1 cellular context compared by ENCODE assay signal in genomic region chr2:176088048-176088936, GRCh38.
TF ChIP-seq lines count a peak whose summit lies in the region.

No MANE protein-coding gene starts in this region.

TF ChIP-seq in HepG2, 621 proteins besides CTCF, POLR2A, EP300 and RAD21 (continued from another document and continues in another):
- TF ChIP-seq TMF1 (CRISPR knock-in tag; IDR thresholded peaks at IDR 0.05; ENCODE audit: low read depth), result 0 out of 2 replicates have a peak, but pooled peaks have one; percentile 60
- 0 out of 2 replicates have a peak, but pooled peaks have one; percentile 30 for TF ChIP-seq SP4 (CRISPR knock-in tag; IDR thresholded peaks at IDR 0.05)
- TF ChIP-seq RBM39 (IDR thresholded peaks at IDR 0.05; ENCODE audit: low read depth, low read length, poor library complexity, severe bottlenecking), result peak; percentile 30
- 0 out of 2 replicates have a peak, but pooled peaks have one; percentile 45 for TF ChIP-seq GATAD1 (CRISPR knock-in tag; IDR thresholded peaks at IDR 0.05)
- TF ChIP-seq NBN (conservative IDR thresholded peaks at IDR 0.05), result no peak
- TF ChIP-seq ZNF788 (CRISPR knock-in tag; IDR thresholded peaks at IDR 0.05; ENCODE audit: borderline replicate concordance), result peak; percentile 60
- TF ChIP-seq AHDC1 (CRISPR knock-in tag; IDR thresholded peaks at IDR 0.05; ENCODE audit: borderline replicate concordance), result no peak
- TF ChIP-seq RELA (CRISPR knock-in tag; IDR thresholded peaks at IDR 0.05), result no peak
- peak; percentile 79; the same call in 1 of the 2 replicates for TF ChIP-seq MAF1 (CRISPR knock-in tag; IDR thresholded peaks at IDR 0.05; ENCODE audit: borderline replicate concordance)
- 0 out of 2 replicates have a peak, but pooled peaks have one; percentile 49 for TF ChIP-seq ZNF292 (CRISPR knock-in tag; IDR thresholded peaks at IDR 0.05; ENCODE audit: borderline replicate concordance, low read depth)
- TF ChIP-seq, protein P1, sequence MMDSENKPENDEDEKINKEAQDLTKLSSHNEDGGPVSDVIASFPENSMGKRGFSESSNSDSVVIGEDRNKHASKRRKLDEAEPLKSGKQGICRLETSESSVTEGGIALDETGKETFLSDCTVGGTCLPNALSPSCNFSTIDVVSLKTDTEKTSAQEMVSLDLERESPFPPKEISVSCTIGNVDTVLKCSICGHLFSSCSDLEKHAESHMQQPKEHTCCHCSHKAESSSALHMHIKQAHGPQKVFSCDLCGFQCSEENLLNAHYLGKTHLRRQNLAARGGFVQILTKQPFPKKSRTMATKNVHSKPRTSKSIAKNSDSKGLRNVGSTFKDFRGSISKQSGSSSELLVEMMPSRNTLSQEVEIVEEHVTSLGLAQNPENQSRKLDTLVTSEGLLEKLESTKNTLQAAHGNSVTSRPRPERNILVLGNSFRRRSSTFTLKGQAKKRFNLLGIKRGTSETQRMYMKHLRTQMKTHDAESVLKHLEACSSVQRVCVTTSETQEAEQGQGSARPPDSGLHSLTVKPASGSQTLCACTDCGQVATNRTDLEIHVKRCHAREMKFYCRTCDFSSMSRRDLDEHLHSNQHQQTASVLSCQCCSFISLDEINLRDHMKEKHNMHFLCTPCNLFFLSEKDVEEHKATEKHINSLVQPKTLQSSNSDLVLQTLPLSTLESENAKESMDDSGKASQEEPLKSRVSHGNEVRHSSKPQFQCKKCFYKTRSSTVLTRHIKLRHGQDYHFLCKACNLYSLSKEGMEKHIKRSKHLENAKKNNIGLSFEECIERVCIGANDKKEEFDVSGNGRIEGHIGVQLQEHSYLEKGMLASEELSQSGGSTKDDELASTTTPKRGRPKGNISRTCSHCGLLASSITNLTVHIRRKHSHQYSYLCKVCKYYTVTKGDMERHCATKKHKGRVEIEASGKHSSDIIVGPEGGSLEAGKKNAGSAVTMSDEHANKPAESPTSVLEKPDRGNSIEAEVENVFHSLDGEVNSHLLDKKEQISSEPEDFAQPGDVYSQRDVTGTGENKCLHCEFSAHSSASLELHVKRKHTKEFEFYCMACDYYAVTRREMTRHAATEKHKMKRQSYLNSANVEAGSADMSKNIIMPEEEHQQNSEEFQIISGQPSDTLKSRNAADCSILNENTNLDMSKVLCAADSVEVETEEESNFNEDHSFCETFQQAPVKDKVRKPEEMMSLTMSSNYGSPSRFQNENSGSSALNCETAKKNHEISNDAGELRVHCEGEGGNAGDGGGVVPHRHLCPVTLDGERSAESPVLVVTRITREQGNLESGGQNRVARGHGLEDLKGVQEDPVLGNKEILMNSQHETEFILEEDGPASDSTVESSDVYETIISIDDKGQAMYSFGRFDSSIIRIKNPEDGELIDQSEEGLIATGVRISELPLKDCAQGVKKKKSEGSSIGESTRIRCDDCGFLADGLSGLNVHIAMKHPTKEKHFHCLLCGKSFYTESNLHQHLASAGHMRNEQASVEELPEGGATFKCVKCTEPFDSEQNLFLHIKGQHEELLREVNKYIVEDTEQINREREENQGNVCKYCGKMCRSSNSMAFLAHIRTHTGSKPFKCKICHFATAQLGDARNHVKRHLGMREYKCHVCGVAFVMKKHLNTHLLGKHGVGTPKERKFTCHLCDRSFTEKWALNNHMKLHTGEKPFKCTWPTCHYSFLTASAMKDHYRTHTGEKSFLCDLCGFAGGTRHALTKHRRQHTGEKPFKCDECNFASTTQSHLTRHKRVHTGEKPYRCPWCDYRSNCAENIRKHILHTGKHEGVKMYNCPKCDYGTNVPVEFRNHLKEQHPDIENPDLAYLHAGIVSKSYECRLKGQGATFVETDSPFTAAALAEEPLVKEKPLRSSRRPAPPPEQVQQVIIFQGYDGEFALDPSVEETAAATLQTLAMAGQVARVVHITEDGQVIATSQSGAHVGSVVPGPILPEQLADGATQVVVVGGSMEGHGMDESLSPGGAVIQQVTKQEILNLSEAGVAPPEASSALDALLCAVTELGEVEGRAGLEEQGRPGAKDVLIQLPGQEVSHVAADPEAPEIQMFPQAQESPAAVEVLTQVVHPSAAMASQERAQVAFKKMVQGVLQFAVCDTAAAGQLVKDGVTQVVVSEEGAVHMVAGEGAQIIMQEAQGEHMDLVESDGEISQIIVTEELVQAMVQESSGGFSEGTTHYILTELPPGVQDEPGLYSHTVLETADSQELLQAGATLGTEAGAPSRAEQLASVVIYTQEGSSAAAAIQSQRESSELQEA (CRISPR knock-in tag; IDR thresholded peaks at IDR 0.05; ENCODE audit: not compliant biosample characterization), result peak; percentile 31
- TF ChIP-seq ZNF703 (CRISPR knock-in tag; IDR thresholded peaks at IDR 0.05; ENCODE audit: borderline replicate concordance), result no peak
- TF ChIP-seq ZNF441 (CRISPR knock-in tag; IDR thresholded peaks at IDR 0.05; ENCODE audit: borderline replicate concordance), result peak; percentile 40; the same call in 1 of the 2 replicates
- TF ChIP-seq MIER3 (CRISPR knock-in tag; IDR thresholded peaks at IDR 0.05; ENCODE audit: borderline replicate concordance), result peak; percentile 47; the same call in 1 of the 2 replicates
- TF ChIP-seq PCBP1 (IDR thresholded peaks at IDR 0.05; ENCODE audit: borderline replicate concordance, low read depth, low read length), result peak; percentile 82; the same call in 1 of the 2 replicates
- TF ChIP-seq ZNF780A (CRISPR knock-in tag; IDR thresholded peaks at IDR 0.05), result no peak
- TF ChIP-seq, protein P2, sequence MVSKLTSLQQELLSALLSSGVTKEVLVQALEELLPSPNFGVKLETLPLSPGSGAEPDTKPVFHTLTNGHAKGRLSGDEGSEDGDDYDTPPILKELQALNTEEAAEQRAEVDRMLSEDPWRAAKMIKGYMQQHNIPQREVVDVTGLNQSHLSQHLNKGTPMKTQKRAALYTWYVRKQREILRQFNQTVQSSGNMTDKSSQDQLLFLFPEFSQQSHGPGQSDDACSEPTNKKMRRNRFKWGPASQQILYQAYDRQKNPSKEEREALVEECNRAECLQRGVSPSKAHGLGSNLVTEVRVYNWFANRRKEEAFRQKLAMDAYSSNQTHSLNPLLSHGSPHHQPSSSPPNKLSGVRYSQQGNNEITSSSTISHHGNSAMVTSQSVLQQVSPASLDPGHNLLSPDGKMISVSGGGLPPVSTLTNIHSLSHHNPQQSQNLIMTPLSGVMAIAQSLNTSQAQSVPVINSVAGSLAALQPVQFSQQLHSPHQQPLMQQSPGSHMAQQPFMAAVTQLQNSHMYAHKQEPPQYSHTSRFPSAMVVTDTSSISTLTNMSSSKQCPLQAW (CRISPR knock-in tag; IDR thresholded peaks at IDR 0.05), result peak; percentile 24; the same call in 1 of the 2 replicates
- TF ChIP-seq, protein P3, sequence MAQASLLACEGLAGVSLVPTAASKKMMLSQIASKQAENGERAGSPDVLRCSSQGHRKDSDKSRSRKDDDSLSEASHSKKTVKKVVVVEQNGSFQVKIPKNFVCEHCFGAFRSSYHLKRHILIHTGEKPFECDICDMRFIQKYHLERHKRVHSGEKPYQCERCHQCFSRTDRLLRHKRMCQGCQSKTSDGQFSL (CRISPR knock-in tag; IDR thresholded peaks at IDR 0.05), result peak; percentile 61; the same call in 1 of the 2 replicates
- no peak for TF ChIP-seq TCF7L2 (IDR thresholded peaks at IDR 0.05; ENCODE audit: low read depth, low read length)
- TF ChIP-seq CAMTA2 (CRISPR knock-in tag; IDR thresholded peaks at IDR 0.05; ENCODE audit: borderline replicate concordance), result peak; percentile 51; the same call in 1 of the 2 replicates
- TF ChIP-seq SMC3 (IDR thresholded peaks at IDR 0.05; ENCODE audit: low read length), result peak; percentile 21; the same call in 1 of the 2 replicates
- peak; percentile 22; the same call in 1 of the 2 replicates for TF ChIP-seq MYC (CRISPR knock-in tag; IDR thresholded peaks at IDR 0.05; ENCODE audit: borderline replicate concordance)
- TF ChIP-seq MEIS2 (CRISPR knock-in tag; IDR thresholded peaks at IDR 0.05), result peak; percentile 63; the same call in 1 of the 2 replicates
- TF ChIP-seq ZNF430 (CRISPR knock-in tag; IDR thresholded peaks at IDR 0.05), result 0 out of 2 replicates have a peak, but pooled peaks have one; percentile 66
- TF ChIP-seq MTF1 (CRISPR knock-in tag; IDR thresholded peaks at IDR 0.05), result no peak
- TF ChIP-seq, protein P4, sequence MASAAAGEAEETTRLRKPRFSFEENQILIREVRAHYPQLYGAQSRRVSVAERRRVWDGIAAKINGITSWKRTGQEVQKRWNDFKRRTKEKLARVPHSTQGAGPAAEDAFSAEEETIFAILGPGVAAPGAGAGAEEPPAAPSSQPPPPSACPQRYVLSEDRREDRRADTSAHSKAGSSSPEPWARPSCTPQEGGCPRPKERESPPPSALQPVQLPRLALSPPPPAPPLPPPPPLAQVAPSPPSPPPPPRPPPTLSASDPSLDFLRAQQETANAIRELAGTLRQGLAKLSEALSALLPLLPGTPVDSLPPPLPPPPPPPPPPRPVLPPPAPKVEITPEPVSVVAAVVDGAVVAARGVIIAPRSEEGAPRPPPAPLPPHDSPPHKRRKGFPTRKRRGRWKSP (CRISPR knock-in tag; IDR thresholded peaks at IDR 0.05), result peak; percentile 27; the same call in 1 of the 2 replicates
- TF ChIP-seq, protein P5, sequence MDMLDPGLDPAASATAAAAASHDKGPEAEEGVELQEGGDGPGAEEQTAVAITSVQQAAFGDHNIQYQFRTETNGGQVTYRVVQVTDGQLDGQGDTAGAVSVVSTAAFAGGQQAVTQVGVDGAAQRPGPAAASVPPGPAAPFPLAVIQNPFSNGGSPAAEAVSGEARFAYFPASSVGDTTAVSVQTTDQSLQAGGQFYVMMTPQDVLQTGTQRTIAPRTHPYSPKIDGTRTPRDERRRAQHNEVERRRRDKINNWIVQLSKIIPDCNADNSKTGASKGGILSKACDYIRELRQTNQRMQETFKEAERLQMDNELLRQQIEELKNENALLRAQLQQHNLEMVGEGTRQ (IDR thresholded peaks at IDR 0.05; ENCODE audit: low read depth, low read length), result no peak
- TF ChIP-seq, protein P5 (CRISPR knock-in tag; IDR thresholded peaks at IDR 0.05; ENCODE audit: borderline replicate concordance), result no peak
- TF ChIP-seq RFXANK (CRISPR knock-in tag; IDR thresholded peaks at IDR 0.05), result no peak
- peak; percentile 65; the same call in 1 of the 2 replicates for TF ChIP-seq ZNF44 (CRISPR knock-in tag; IDR thresholded peaks at IDR 0.05)
- TF ChIP-seq TGIF2 (CRISPR knock-in tag; IDR thresholded peaks at IDR 0.05), result no peak
- peak; percentile 91 for TF ChIP-seq ZNF547 (CRISPR knock-in tag; IDR thresholded peaks at IDR 0.05)
- TF ChIP-seq NRL (CRISPR knock-in tag; IDR thresholded peaks at IDR 0.05; ENCODE audit: borderline replicate concordance), result peak; percentile 38; the same call in 1 of the 2 replicates
